In the genomic region with DNA sequence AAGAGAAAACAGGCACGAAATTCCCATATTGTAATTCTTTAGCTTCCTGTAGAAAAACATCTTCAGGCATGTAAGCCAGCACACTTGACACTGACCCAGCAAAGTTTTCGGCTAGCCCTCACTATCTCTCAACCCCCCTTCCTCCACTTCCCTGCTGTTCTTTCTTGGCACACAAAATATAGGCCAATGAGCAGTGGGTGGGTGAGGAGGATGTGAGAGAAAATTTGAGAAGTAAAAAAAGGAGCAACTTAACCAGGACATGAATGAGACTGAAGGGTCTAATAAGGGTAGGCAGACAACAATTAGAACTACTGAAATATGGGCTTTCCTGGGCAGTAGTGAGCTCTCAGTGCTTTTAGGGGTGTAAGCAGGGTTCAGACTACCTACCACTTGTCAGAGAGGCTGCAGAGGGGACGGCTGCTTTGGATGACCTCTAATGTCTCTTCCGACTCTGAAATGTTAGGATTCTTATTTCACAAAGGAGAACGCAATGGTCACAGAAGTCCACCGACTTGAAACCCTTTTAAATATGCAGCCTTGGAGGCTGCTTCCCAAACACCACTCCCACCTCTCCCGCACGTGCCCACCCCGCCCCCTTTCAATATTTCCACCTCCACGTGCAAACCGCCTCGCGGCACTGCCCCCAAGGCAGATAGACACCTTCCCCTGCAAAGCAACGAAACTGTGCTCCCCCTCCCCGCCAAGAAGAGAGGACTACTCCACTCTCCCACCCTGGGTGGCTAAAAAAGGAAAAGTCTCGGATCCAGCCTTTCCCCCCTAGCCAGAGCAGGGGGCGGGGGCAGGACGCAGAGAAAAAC, we compare ENCODE assay signal across 1 cellular context.
TF ChIP-seq lines count a peak whose summit lies in the region.

No MANE protein-coding gene starts in this region.

TF ChIP-seq in A549, 52 proteins besides CTCF, POLR2A, EP300 and RAD21 (continued from another document):
- TF ChIP-seq, protein P1, sequence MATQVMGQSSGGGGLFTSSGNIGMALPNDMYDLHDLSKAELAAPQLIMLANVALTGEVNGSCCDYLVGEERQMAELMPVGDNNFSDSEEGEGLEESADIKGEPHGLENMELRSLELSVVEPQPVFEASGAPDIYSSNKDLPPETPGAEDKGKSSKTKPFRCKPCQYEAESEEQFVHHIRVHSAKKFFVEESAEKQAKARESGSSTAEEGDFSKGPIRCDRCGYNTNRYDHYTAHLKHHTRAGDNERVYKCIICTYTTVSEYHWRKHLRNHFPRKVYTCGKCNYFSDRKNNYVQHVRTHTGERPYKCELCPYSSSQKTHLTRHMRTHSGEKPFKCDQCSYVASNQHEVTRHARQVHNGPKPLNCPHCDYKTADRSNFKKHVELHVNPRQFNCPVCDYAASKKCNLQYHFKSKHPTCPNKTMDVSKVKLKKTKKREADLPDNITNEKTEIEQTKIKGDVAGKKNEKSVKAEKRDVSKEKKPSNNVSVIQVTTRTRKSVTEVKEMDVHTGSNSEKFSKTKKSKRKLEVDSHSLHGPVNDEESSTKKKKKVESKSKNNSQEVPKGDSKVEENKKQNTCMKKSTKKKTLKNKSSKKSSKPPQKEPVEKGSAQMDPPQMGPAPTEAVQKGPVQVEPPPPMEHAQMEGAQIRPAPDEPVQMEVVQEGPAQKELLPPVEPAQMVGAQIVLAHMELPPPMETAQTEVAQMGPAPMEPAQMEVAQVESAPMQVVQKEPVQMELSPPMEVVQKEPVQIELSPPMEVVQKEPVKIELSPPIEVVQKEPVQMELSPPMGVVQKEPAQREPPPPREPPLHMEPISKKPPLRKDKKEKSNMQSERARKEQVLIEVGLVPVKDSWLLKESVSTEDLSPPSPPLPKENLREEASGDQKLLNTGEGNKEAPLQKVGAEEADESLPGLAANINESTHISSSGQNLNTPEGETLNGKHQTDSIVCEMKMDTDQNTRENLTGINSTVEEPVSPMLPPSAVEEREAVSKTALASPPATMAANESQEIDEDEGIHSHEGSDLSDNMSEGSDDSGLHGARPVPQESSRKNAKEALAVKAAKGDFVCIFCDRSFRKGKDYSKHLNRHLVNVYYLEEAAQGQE (IDR thresholded peaks at IDR 0.05), result no peak
- no peak for TF ChIP-seq ESRRA (IDR thresholded peaks at IDR 0.05; ENCODE audit: borderline replicate concordance, low read length)
